ENCODE assay signal across 3 cellular contexts in the genomic region with DNA sequence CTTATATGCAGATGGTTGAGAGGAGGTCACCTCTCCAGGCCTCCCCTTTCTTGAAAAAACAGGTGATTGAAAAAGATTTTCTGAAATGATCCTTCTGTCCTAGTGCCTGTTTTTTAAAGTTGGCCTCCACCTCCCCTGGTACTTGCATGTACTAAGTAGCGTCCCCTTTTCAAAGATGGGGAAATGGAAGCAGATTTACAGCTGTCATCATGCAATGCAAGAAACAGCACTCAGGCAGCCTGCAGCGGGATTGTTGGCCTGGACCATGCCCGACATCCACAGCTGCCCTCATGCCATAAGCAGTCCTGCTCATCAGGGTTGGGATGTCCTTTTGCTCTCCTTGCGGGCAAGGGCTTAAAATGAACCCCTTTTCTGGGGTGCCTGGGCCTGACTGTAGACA.
"Had no signal": no experiment of that assay in that cellular context is flagged by ENCODE, and none has a peak within 500 bp of the region (broad histone marks: within the 10 kb centered on the region; RNA-seq: fewer than 3 reads in every experiment).

No MANE protein-coding gene starts in this region.

- DNase-seq: GDM1, GF-D8 had no signal

- ATAC-seq: GM12878 had no signal

- H3K4me3 ChIP-seq: GM12878 had no signal
